ENCODE assay signal across 16 cellular contexts in genomic region chr2:69975136-69975852, GRCh38. TPM values are rescaled to one million over a fixed set of nuclear protein-coding genes. Genes with fewer than 3 reads are reported as not detected.
DNase-seq lines count a peak whose midpoint lies in the region; ATAC-seq and TF ChIP-seq lines count a peak whose summit lies in the region.
"Had no signal": no experiment of that assay in that cellular context is flagged by ENCODE, and none has a peak within 500 bp of the region (broad histone marks: within the 10 kb centered on the region; RNA-seq: fewer than 3 reads in every experiment).

No MANE protein-coding gene starts in this region.

- H2AFZ ChIP-seq in parathyroid adenoma = peak overlapping the region; percentile 66
- H2AFZ ChIP-seq in PC-3 (ENCODE audit: low read length) = no peak overlapping the region

- peaks cover under 1 to 2% (median 1%) of the 10 kb centered on the region in 3 donors for H3K27me3 Mint-ChIP-seq in CD14-positive monocyte (ENCODE audit: low read depth in 3 of 3)
- no peaks in the 10 kb centered on the region for H3K27me3 Mint-ChIP-seq in activated CD4-positive, alpha-beta memory T cell treated with anti-CD3 and anti-CD28 coated beads for 36 hours
- H3K27me3 Mint-ChIP-seq: CD4-positive, alpha-beta memory T cell; IgD-negative memory B cell had no signal

- H3K4me1 ChIP-seq in parathyroid adenoma = peaks cover 10% of the 10 kb centered on the region
- no peaks in the 10 kb centered on the region for H3K4me1 ChIP-seq in PC-3 (ENCODE audit: insufficient read depth, low read length)

- TF ChIP-seq CTCF in CD14-positive monocyte (IDR thresholded peaks at IDR 0.05) = no peak
- TF ChIP-seq CTCF in HL-60 (IDR thresholded peaks at IDR 0.05; ENCODE audit: insufficient read depth, low read length) = no peak
- TF ChIP-seq CTCF in parathyroid adenoma (IDR thresholded peaks at IDR 0.05) = no peak
- no peak for TF ChIP-seq CTCF in PC-3 (conservative IDR thresholded peaks at IDR 0.05; ENCODE audit: low read depth, low read length)

- no peaks in the 10 kb centered on the region for H3K9me3 ChIP-seq in parathyroid adenoma (ENCODE audit: control insufficient read depth, low read length)
- H3K9me3 ChIP-seq in PC-3 (ENCODE audit: low read length) = no peaks in the 10 kb centered on the region

- no peak overlapping the region for H3K4me3 ChIP-seq in HL-60 (replicated peaks; ENCODE audit: insufficient read depth, low read length)
- no peak overlapping the region for H3K4me3 ChIP-seq in parathyroid adenoma (ENCODE audit: low read depth, low read length)
- H3K4me3 ChIP-seq in PC-3 (ENCODE audit: low read length) = no peak overlapping the region

- H3K4me1 Mint-ChIP-seq in CD14-positive monocyte = peaks cover 47% of the 10 kb centered on the region
- H3K4me1 Mint-ChIP-seq in activated CD4-positive, alpha-beta memory T cell treated with anti-CD3 and anti-CD28 coated beads for 36 hours (ENCODE audit: low read depth) = peaks cover 11% of the 10 kb centered on the region
- H3K4me1 Mint-ChIP-seq: IgD-negative memory B cell had no signal

- DNase-seq in CD14-positive monocyte (ENCODE audit: low spot score) = no peak
- DNase-seq in HL-60 (ENCODE audit: low read depth in 1 of 2, low spot score in 1 of 2) = no peak
- peak; percentile 56 for DNase-seq in left kidney (ENCODE audit: low read depth, low spot score)
- no peak for DNase-seq in NCI-H1092 treated with DMSO at 0.1 percent for 48 hours (lab: John Stamatoyannopoulos, UW)
- DNase-seq in PC-3 = no peak
- no peak for DNase-seq in HuH-7 (ENCODE audit: low spot score)
- no peak for DNase-seq in activated CD4-positive, alpha-beta memory T cell treated with anti-CD3 and anti-CD28 coated beads for 36 hours
- DNase-seq: AML-193; CD4-positive, alpha-beta memory T cell; MV-4-11; NCI-H1436 treated with DMSO at 0.1 percent for 48 hours; NCI-H2081 treated with DMSO at 0.1 percent for 48 hours; NCI-H2227 treated with DMSO at 0.1 percent for 48 hours; NCI-H524 treated with DMSO at 0.1 percent for 48 hours had no signal

- H3K36me3 Mint-ChIP-seq in CD14-positive monocyte = peaks cover 0 to 7% of the 10 kb centered on the region in 2 donors
- no peaks in the 10 kb centered on the region for H3K36me3 Mint-ChIP-seq in activated CD4-positive, alpha-beta memory T cell treated with anti-CD3 and anti-CD28 coated beads for 36 hours

- H3K27ac Mint-ChIP-seq in CD14-positive monocyte = peak overlapping the region; percentile 55 to 90 (median 76)
- no peak overlapping the region for H3K27ac Mint-ChIP-seq in activated CD4-positive, alpha-beta memory T cell treated with anti-CD3 and anti-CD28 coated beads for 36 hours

- H3K4me2 ChIP-seq in parathyroid adenoma (ENCODE audit: low read length) (no peak overlapping the region), PC-3 (ENCODE audit: low read length) (no peak overlapping the region)

- peak overlapping the region; percentile 74 for H3K27ac ChIP-seq in HL-60 (replicated peaks)
- H3K27ac ChIP-seq in parathyroid adenoma = no peak overlapping the region
- no peak overlapping the region for H3K27ac ChIP-seq in PC-3 (ENCODE audit: low read length)

- no peaks in the 10 kb centered on the region for H3K27me3 ChIP-seq in HL-60 (ENCODE audit: insufficient read depth, poor library complexity, severe bottlenecking)
- H3K27me3 ChIP-seq in parathyroid adenoma (ENCODE audit: control insufficient read depth, insufficient read depth, low read length) = no peaks in the 10 kb centered on the region
- H3K27me3 ChIP-seq in PC-3 (ENCODE audit: low read length) = no peaks in the 10 kb centered on the region

- ATAC-seq in PC-3 = no peak

- no peaks in the 10 kb centered on the region for H3K9me2 ChIP-seq in PC-3 (replicated peaks; ENCODE audit: low read length)

- H3K9me3 Mint-ChIP-seq in CD14-positive monocyte = no peaks in the 10 kb centered on the region
- no peaks in the 10 kb centered on the region for H3K9me3 Mint-ChIP-seq in activated CD4-positive, alpha-beta memory T cell treated with anti-CD3 and anti-CD28 coated beads for 36 hours
- H3K9me3 Mint-ChIP-seq: IgD-negative memory B cell had no signal

- POLR2A ChIA-PET in PC-3 (lab: Charles Lee; ENCODE audit: unreplicated experiment) = no interaction called here
- POLR2A ChIA-PET in activated CD4-positive, alpha-beta memory T cell treated with anti-CD3 and anti-CD28 coated beads for 36 hours (lab: Charles Lee) = no interaction called here

- H3K79me2 ChIP-seq in parathyroid adenoma (no peaks in the 10 kb centered on the region), PC-3 (ENCODE audit: low read length) (no peaks in the 10 kb centered on the region)

- no peaks in the 10 kb centered on the region for H3F3A ChIP-seq in PC-3 (ENCODE audit: low read length, unreplicated experiment)

- intact Hi-C loops in CD14-positive monocyte (cut with micrococcal nuclease) (loop anchor here (5.0 to 10.0 kb wide), 2 partner anchors 37 to 50 kb away; no protein-coding TSS in a partner anchor), PC-3 (cut with micrococcal nuclease) (no loop called here)
- intact Hi-C loops in activated CD4-positive, alpha-beta memory T cell treated with anti-CD3 and anti-CD28 coated beads for 36 hours (cut with micrococcal nuclease) = no loop called here

- H3K36me3 ChIP-seq in parathyroid adenoma (ENCODE audit: control insufficient read depth, insufficient read depth, low read length) (no peaks in the 10 kb centered on the region), PC-3 (ENCODE audit: low read depth, low read length) (no peaks in the 10 kb centered on the region)

- H3K9ac ChIP-seq in parathyroid adenoma (no peak overlapping the region), PC-3 (ENCODE audit: low read length) (no peak overlapping the region)

- BruUV-seq in PC-3 (replicated peaks; lab: Mats Ljungman, UMichigan) = no TSS peak

- CTCF ChIA-PET in PC-3 (lab: Charles Lee) = no interaction called here
- CTCF ChIA-PET in activated CD4-positive, alpha-beta memory T cell treated with anti-CD3 and anti-CD28 coated beads for 36 hours (lab: Charles Lee) = no interaction called here

- H4K20me1 ChIP-seq in PC-3 (ENCODE audit: low read length) = no peaks in the 10 kb centered on the region

- H3K4me3 Mint-ChIP-seq in CD14-positive monocyte = no peak overlapping the region
- H3K4me3 Mint-ChIP-seq in activated CD4-positive, alpha-beta memory T cell treated with anti-CD3 and anti-CD28 coated beads for 36 hours = no peak overlapping the region
- H3K4me3 Mint-ChIP-seq: CD4-positive, alpha-beta memory T cell; IgD-negative memory B cell had no signal

RNA-seq across cellular contexts. Expression of gene ASPRV1, which starts 13.9 kb away (rescaled TPM):
- polyA plus RNA-seq in CD14-positive monocyte = under 1 TPM; 0.25 to 0.27 TPM
- 0.12 TPM in 1 of 2 replicates, not detected in the other for total RNA-seq in PC-3 (2014; rRNA removed)
- under 1 TPM; 0.63 to 0.71 TPM for total RNA-seq in activated CD4-positive, alpha-beta memory T cell treated with anti-CD3 and anti-CD28 coated beads for 36 hours

Comparison
In these comparisons a context has a peak if more than half of its experiments do, and no peak if none do; other contexts are left out.
1. intact Hi-C loops: an anchor here in CD14-positive monocyte (5.0 to 10.0 kb wide); none called in PC-3 and activated CD4-positive, alpha-beta memory T cell treated with anti-CD3 and anti-CD28 coated beads for 36 hours.